ENCODE assay signal across 21 cellular contexts in the genomic region with DNA sequence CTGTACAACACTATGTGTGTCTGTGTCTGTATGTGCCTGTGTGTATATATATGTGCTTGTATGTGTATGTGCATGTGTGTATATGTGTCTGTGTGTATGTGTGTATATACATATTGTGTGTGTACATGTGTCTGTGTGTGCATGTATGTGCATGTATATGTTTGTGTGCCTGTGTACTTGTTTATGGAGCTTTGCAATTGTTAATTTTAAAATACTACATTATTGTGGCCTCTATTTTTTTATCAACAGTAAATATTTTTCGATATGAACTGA.
A peak's percentile ranks its signal among the peaks of the same experiment; 100 is the strongest.
DNase-seq lines count a peak whose midpoint lies in the region; ATAC-seq, FAIRE-seq and TF ChIP-seq lines count a peak whose summit lies in the region.
"Had no signal": no experiment of that assay in that cellular context is flagged by ENCODE, and none has a peak within 500 bp of the region (broad histone marks: within the 10 kb centered on the region; RNA-seq: fewer than 3 reads in every experiment).

No MANE protein-coding gene starts in this region.

- H3K27ac Mint-ChIP-seq in naive thymus-derived CD4-positive, alpha-beta T cell: no peak overlapping the region
- H3K27ac Mint-ChIP-seq: activated T-helper 2 cell treated with anti-CD3 and anti-CD28 coated beads, Interferon-gamma antibody, Interleukin-2, Interleukin-4, amounts not matched to agents 10 μg/mL and 5 μg/mL and 100 μg/mL, durations not matched to agents 14 hours and 24 hours and 36 hours; immature natural killer cell; natural killer cell; stimulated activated effector memory CD8-positive, alpha-beta T cell treated with anti-CD3 and anti-CD28 coated beads, Interleukin-12 subunit alpha, Interleukin-12 subunit beta, amount 100 ng/mL, for 72 hours; type B pancreatic cell had no signal

- FAIRE-seq in HTR-8/SVneo (lab: Jason Lieb, UNC) (no peak), pancreas (lab: Jason Lieb, UNC) (no peak)

- no peaks in the 10 kb centered on the region for H3K4me1 ChIP-seq in naive thymus-derived CD4-positive, alpha-beta T cell (ENCODE audit: control insufficient read depth in 2 of 2, insufficient read depth in 2 of 2, low read length in 2 of 2)
- H3K4me1 ChIP-seq in pancreas: no peaks in the 10 kb centered on the region
- H3K4me1 ChIP-seq: prostate gland had no signal

- POLR2A ChIA-PET in naive thymus-derived CD4-positive, alpha-beta T cell (lab: Charles Lee): no interaction called here

- no peaks in the 10 kb centered on the region for H3K36me3 ChIP-seq in naive thymus-derived CD4-positive, alpha-beta T cell (ENCODE audit: control insufficient read depth in 2 of 3, insufficient read depth in 3 of 3, low read length in 3 of 3)
- H3K36me3 ChIP-seq in pancreas: no peaks in the 10 kb centered on the region
- H3K36me3 ChIP-seq: cardiac muscle cell, prostate gland, spleen had no signal

- 54 to 55% methylated on average over 1 of the region's 1 CpG for WGBS in pancreas, 2 donors

- CTCF ChIA-PET in naive thymus-derived CD4-positive, alpha-beta T cell (lab: Charles Lee): no interaction called here

- peaks cover 3 to 30% (median 15%) of the 10 kb centered on the region in 11 donors for H3K9me3 Mint-ChIP-seq in naive thymus-derived CD4-positive, alpha-beta T cell

- no peak overlapping the region for H3K4me3 Mint-ChIP-seq in naive thymus-derived CD4-positive, alpha-beta T cell
- H3K4me3 Mint-ChIP-seq: immature natural killer cell; natural killer cell; stimulated activated effector memory CD8-positive, alpha-beta T cell treated with anti-CD3 and anti-CD28 coated beads, Interleukin-12 subunit alpha, Interleukin-12 subunit beta, amount 100 ng/mL, for 72 hours; type B pancreatic cell had no signal

- DNase-seq in naive thymus-derived CD4-positive, alpha-beta T cell: no peak
- DNase-seq in ureter (ENCODE audit: low spot score) (no peak), HTR-8/SVneo (ENCODE audit: insufficient read length, low spot score) (no peak), pancreas (no peak), cortex of kidney (lab: John Stamatoyannopoulos, UW) (no peak)
- DNase-seq: C1 segment of cervical spinal cord; effector CD8-positive, alpha-beta T cell; immature natural killer cell; natural killer cell; NCI-H146; NCI-H446 treated with DMSO at 0.1 percent for 48 hours; SHP77 treated with DMSO at 0.1 percent for 48 hours; spleen had no signal

- H3K27me3 ChIP-seq in naive thymus-derived CD4-positive, alpha-beta T cell (ENCODE audit: control insufficient read depth in 2 of 2, insufficient read depth in 2 of 2, low read length in 2 of 2): peaks cover 0 to 2% of the 10 kb centered on the region in 2 donors
- H3K27me3 ChIP-seq in pancreas: no peaks in the 10 kb centered on the region
- H3K27me3 ChIP-seq: cardiac muscle cell had no signal

- H3K36me3 Mint-ChIP-seq in naive thymus-derived CD4-positive, alpha-beta T cell: peaks cover 0 to 6% (median 0%) of the 10 kb centered on the region in 5 donors
- H3K36me3 Mint-ChIP-seq: stimulated activated effector memory CD8-positive, alpha-beta T cell treated with anti-CD3 and anti-CD28 coated beads, Interleukin-12 subunit alpha, Interleukin-12 subunit beta, amount 100 ng/mL, for 72 hours; type B pancreatic cell had no signal

- no peaks in the 10 kb centered on the region for H3K9me3 ChIP-seq in naive thymus-derived CD4-positive, alpha-beta T cell (ENCODE audit: control insufficient read depth in 2 of 3, low read length in 3 of 3)
- no peaks in the 10 kb centered on the region for H3K9me3 ChIP-seq in pancreas
- H3K9me3 ChIP-seq: prostate gland had no signal

- peaks cover 18 to 42% (median 34%) of the 10 kb centered on the region in 5 donors for H3K27me3 Mint-ChIP-seq in naive thymus-derived CD4-positive, alpha-beta T cell

- ATAC-seq in GM19324 (IDR thresholded peaks at IDR 0.05; ENCODE audit: low FRiP score, unreplicated experiment) (peak; percentile 23), HG02678 (IDR thresholded peaks at IDR 0.05; ENCODE audit: unreplicated experiment) (peak; percentile 8), HG03280 (IDR thresholded peaks at IDR 0.05; ENCODE audit: unreplicated experiment) (peak; percentile 25), pancreas (no peak)
- peak; percentile 44 for ATAC-seq in naive thymus-derived CD4-positive, alpha-beta T cell

- no peak overlapping the region for H3K27ac ChIP-seq in naive thymus-derived CD4-positive, alpha-beta T cell (ENCODE audit: low read depth, low read length)
- no peak overlapping the region for H3K27ac ChIP-seq in pancreas
- H3K27ac ChIP-seq: cardiac muscle cell, prostate gland had no signal

- TF ChIP-seq CTCF in pancreas (IDR thresholded peaks at IDR 0.05): no peak

- no peaks in the 10 kb centered on the region for H3K4me1 Mint-ChIP-seq in naive thymus-derived CD4-positive, alpha-beta T cell
- H3K4me1 Mint-ChIP-seq: immature natural killer cell had no signal

- no peak overlapping the region for H3K4me3 ChIP-seq in naive thymus-derived CD4-positive, alpha-beta T cell (ENCODE audit: low read length)
- H3K4me3 ChIP-seq in pancreas: no peak overlapping the region
- H3K4me3 ChIP-seq: cardiac muscle cell, prostate gland, spleen had no signal

- intact Hi-C loops in naive thymus-derived CD4-positive, alpha-beta T cell (cut with micrococcal nuclease): no loop called here
- intact Hi-C loops in pancreas (cut with DNase I): no loop called here

Comparison
In these comparisons a context has a peak if more than half of its experiments do, and no peak if none do; other contexts are left out.
1. ATAC-seq: peak in GM19324 (single experiment), HG02678 (single experiment), HG03280 (single experiment) and naive thymus-derived CD4-positive, alpha-beta T cell (single experiment); none in pancreas (0 of 4).